In the genomic region with DNA sequence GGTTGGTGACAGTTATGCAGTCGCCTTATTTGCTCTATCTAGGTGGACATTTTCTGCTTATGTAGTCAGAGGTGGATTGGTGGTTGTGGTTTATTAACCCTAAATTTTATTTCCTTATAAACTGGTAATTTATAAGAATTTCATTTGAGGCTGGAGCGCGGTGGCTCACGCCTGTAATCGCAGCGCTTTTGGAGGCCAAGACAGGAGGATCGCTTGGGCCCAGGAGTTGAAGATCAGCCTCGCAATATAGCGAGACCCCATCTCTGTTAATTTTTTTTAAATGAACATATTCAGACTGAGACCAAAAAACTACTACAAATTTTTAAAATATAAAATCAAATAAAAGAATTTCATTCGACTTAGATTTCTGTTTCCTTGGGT, we compare ENCODE assay signal across 8 cellular contexts. TPM values are rescaled to one million over a fixed set of nuclear protein-coding genes. Genes with fewer than 3 reads are reported as not detected.
DNase-seq lines count a peak whose midpoint lies in the region; ATAC-seq and TF ChIP-seq lines count a peak whose summit lies in the region.

No MANE protein-coding gene starts in this region.

- intact Hi-C loops in activated T-helper 1 cell treated with anti-CD3 and anti-CD28 coated beads, Interleukin-12 subunit alpha, Interleukin-12 subunit beta, Interleukin-2, Interleukin-4 antibody, amounts not matched to agents 30 ng/mL and 10 ng/mL and 1 ng/mL, durations not matched to agents 14 hours and 24 hours and 36 hours (cut with micrococcal nuclease): loop anchor here (5.0 kb wide), 1 partner anchor 389 kb away; no protein-coding TSS in a partner anchor

- H3K4me1 Mint-ChIP-seq in activated T-helper 1 cell treated with anti-CD3 and anti-CD28 coated beads, Interleukin-12 subunit alpha, Interleukin-12 subunit beta, Interleukin-2, Interleukin-4 antibody, amounts not matched to agents 30 ng/mL and 10 ng/mL and 1 ng/mL, durations not matched to agents 14 hours and 24 hours and 36 hours (ENCODE audit: low read depth): peaks cover 10% of the 10 kb centered on the region
- peaks cover 24 to 46% of the 10 kb centered on the region in 2 donors for H3K4me1 Mint-ChIP-seq in stimulated activated naive B cell treated with anti-CD40 and anti-IgM and Interleukin-4, amounts not matched to agents 10 μg/mL and 1 μg/mL and 100 μg/mL, for 72 hours

- H3K27me3 ChIP-seq in HL-60 (ENCODE audit: insufficient read depth, poor library complexity, severe bottlenecking) (no peaks in the 10 kb centered on the region), iPS-18a (ENCODE audit: control insufficient read depth, insufficient read depth, low read length) (no peaks in the 10 kb centered on the region)

- peaks cover 10% of the 10 kb centered on the region for H3K9me3 Mint-ChIP-seq in activated T-helper 1 cell treated with anti-CD3 and anti-CD28 coated beads, Interleukin-12 subunit alpha, Interleukin-12 subunit beta, Interleukin-2, Interleukin-4 antibody, amounts not matched to agents 30 ng/mL and 10 ng/mL and 1 ng/mL, durations not matched to agents 14 hours and 24 hours and 36 hours
- H3K9me3 Mint-ChIP-seq in stimulated activated naive B cell treated with anti-CD40 and anti-IgM and Interleukin-4, amounts not matched to agents 10 μg/mL and 1 μg/mL and 100 μg/mL, for 72 hours: no peaks in the 10 kb centered on the region

- peak overlapping the region; percentile 89 for H3K27ac Mint-ChIP-seq in activated T-helper 1 cell treated with anti-CD3 and anti-CD28 coated beads, Interleukin-12 subunit alpha, Interleukin-12 subunit beta, Interleukin-2, Interleukin-4 antibody, amounts not matched to agents 30 ng/mL and 10 ng/mL and 1 ng/mL, durations not matched to agents 14 hours and 24 hours and 36 hours
- peak overlapping the region; percentile 98 for H3K27ac Mint-ChIP-seq in stimulated activated naive B cell treated with anti-CD40 and anti-IgM and Interleukin-4, amounts not matched to agents 10 μg/mL and 1 μg/mL and 100 μg/mL, for 72 hours

- no peak for TF ChIP-seq CTCF in HL-60 (IDR thresholded peaks at IDR 0.05; ENCODE audit: insufficient read depth, low read length)

- peak; percentile 3 to 9 for ATAC-seq in stimulated activated naive B cell treated with anti-CD40 and anti-IgM and Interleukin-4, amounts not matched to agents 10 μg/mL and 1 μg/mL and 100 μg/mL, for 72 hours (replicated peaks)

- no peaks in the 10 kb centered on the region for H3K9me3 ChIP-seq in iPS-18a (ENCODE audit: control insufficient read depth, low read depth, low read length)

- H3K36me3 ChIP-seq in iPS-18a (ENCODE audit: control insufficient read depth, low read depth, low read length): no peaks in the 10 kb centered on the region

- peak overlapping the region; percentile 92 for H3K9ac ChIP-seq in iPS-18a (ENCODE audit: low read length)

- peak overlapping the region; percentile 93 for H3K4me3 Mint-ChIP-seq in activated T-helper 1 cell treated with anti-CD3 and anti-CD28 coated beads, Interleukin-12 subunit alpha, Interleukin-12 subunit beta, Interleukin-2, Interleukin-4 antibody, amounts not matched to agents 30 ng/mL and 10 ng/mL and 1 ng/mL, durations not matched to agents 14 hours and 24 hours and 36 hours
- H3K4me3 Mint-ChIP-seq in stimulated activated naive B cell treated with anti-CD40 and anti-IgM and Interleukin-4, amounts not matched to agents 10 μg/mL and 1 μg/mL and 100 μg/mL, for 72 hours: peak overlapping the region; percentile 98 to 99

- no peak for DNase-seq in HL-60 (ENCODE audit: low read depth in 1 of 2, low spot score in 1 of 2)
- no peak for DNase-seq in activated T-helper 1 cell treated with anti-CD3 and anti-CD28 coated beads, Interleukin-12 subunit alpha, Interleukin-12 subunit beta, Interleukin-2, Interleukin-4 antibody, amounts not matched to agents 30 ng/mL and 10 ng/mL and 1 ng/mL, durations not matched to agents 14 hours and 24 hours and 36 hours (ENCODE audit: low spot score)
- no peak for DNase-seq in stimulated activated naive B cell treated with anti-CD40 and anti-IgM and Interleukin-4, amounts not matched to agents 10 μg/mL and 1 μg/mL and 100 μg/mL, for 72 hours
- DNase-seq in SW480 (ENCODE audit: low spot score): no peak
- DNase-seq in COLO668 (lab: John Stamatoyannopoulos, UW; ENCODE audit: unreplicated experiment): no peak
- DNase-seq in NCI-H748 (lab: John Stamatoyannopoulos, UW; ENCODE audit: unreplicated experiment): no peak
- no peak for DNase-seq in middle frontal gyrus (ENCODE audit: extremely low spot score, low spot score)

- peaks cover 13% of the 10 kb centered on the region for H3K36me3 Mint-ChIP-seq in activated T-helper 1 cell treated with anti-CD3 and anti-CD28 coated beads, Interleukin-12 subunit alpha, Interleukin-12 subunit beta, Interleukin-2, Interleukin-4 antibody, amounts not matched to agents 30 ng/mL and 10 ng/mL and 1 ng/mL, durations not matched to agents 14 hours and 24 hours and 36 hours (ENCODE audit: low read depth)
- H3K36me3 Mint-ChIP-seq in stimulated activated naive B cell treated with anti-CD40 and anti-IgM and Interleukin-4, amounts not matched to agents 10 μg/mL and 1 μg/mL and 100 μg/mL, for 72 hours: peaks cover 34 to 38% of the 10 kb centered on the region in 2 donors

- H3K27ac ChIP-seq in HL-60 (replicated peaks) (peak overlapping the region; percentile 98), iPS-18a (ENCODE audit: low read length) (peak overlapping the region; percentile 92)

- H3K27me3 Mint-ChIP-seq in activated T-helper 1 cell treated with anti-CD3 and anti-CD28 coated beads, Interleukin-12 subunit alpha, Interleukin-12 subunit beta, Interleukin-2, Interleukin-4 antibody, amounts not matched to agents 30 ng/mL and 10 ng/mL and 1 ng/mL, durations not matched to agents 14 hours and 24 hours and 36 hours (ENCODE audit: insufficient read depth): no peaks in the 10 kb centered on the region
- H3K27me3 Mint-ChIP-seq in stimulated activated naive B cell treated with anti-CD40 and anti-IgM and Interleukin-4, amounts not matched to agents 10 μg/mL and 1 μg/mL and 100 μg/mL, for 72 hours: no peaks in the 10 kb centered on the region

- H3K4me3 ChIP-seq in HL-60 (replicated peaks; ENCODE audit: insufficient read depth, low read length) (peak overlapping the region; percentile 83), iPS-18a (ENCODE audit: low read length) (peak overlapping the region; percentile 98)

- peaks cover 7% of the 10 kb centered on the region for H3K4me1 ChIP-seq in iPS-18a (ENCODE audit: control insufficient read depth, low read depth, low read length)

RNA-seq across cellular contexts. Expression of a gene that starts 0.8 kb away (rescaled TPM):
- 4.3 and 5.2 TPM in 2 replicates for total RNA-seq in activated T-helper 1 cell treated with anti-CD3 and anti-CD28 coated beads, Interleukin-12 subunit alpha, Interleukin-12 subunit beta, Interleukin-2, Interleukin-4 antibody, amounts not matched to agents 30 ng/mL and 10 ng/mL and 1 ng/mL, durations not matched to agents 14 hours and 24 hours and 36 hours

RNA-seq across cellular contexts. Expression of a gene that starts 20.6 kb away (rescaled TPM):
- 12.0 and 13.4 TPM in 2 replicates for total RNA-seq in activated T-helper 1 cell treated with anti-CD3 and anti-CD28 coated beads, Interleukin-12 subunit alpha, Interleukin-12 subunit beta, Interleukin-2, Interleukin-4 antibody, amounts not matched to agents 30 ng/mL and 10 ng/mL and 1 ng/mL, durations not matched to agents 14 hours and 24 hours and 36 hours

RNA-seq across cellular contexts. Expression of a gene that starts 39.1 kb away (rescaled TPM):
- 76.7 and 77.6 TPM in 2 replicates for total RNA-seq in activated T-helper 1 cell treated with anti-CD3 and anti-CD28 coated beads, Interleukin-12 subunit alpha, Interleukin-12 subunit beta, Interleukin-2, Interleukin-4 antibody, amounts not matched to agents 30 ng/mL and 10 ng/mL and 1 ng/mL, durations not matched to agents 14 hours and 24 hours and 36 hours

RNA-seq across cellular contexts. Expression of a gene that starts 59.4 kb away (rescaled TPM):
- not detected in 2 replicates for total RNA-seq in activated T-helper 1 cell treated with anti-CD3 and anti-CD28 coated beads, Interleukin-12 subunit alpha, Interleukin-12 subunit beta, Interleukin-2, Interleukin-4 antibody, amounts not matched to agents 30 ng/mL and 10 ng/mL and 1 ng/mL, durations not matched to agents 14 hours and 24 hours and 36 hours
